8 cellular contexts compared by ENCODE assay signal in genomic region chr6:138428943-138429616, GRCh38. TPM values are rescaled to one million over a fixed set of nuclear protein-coding genes. Genes with fewer than 3 reads are reported as not detected.
DNase-seq lines count a peak whose midpoint lies in the region; ATAC-seq and TF ChIP-seq lines count a peak whose summit lies in the region.

No MANE protein-coding gene starts in this region.

- no peaks in the 10 kb centered on the region for H3K27me3 Mint-ChIP-seq in neural progenitor cell (ENCODE audit: insufficient read depth, low read depth)

- H3K4me1 ChIP-seq in neural progenitor cell, result no peaks in the 10 kb centered on the region

- H3K4me1 Mint-ChIP-seq in neural progenitor cell, result peaks cover 10% of the 10 kb centered on the region

- no peaks in the 10 kb centered on the region for H3K36me3 ChIP-seq in neural progenitor cell

- no peak overlapping the region for H3K4me2 ChIP-seq in neural progenitor cell

- peak; percentile 57 for TF ChIP-seq CTCF in LNCaP clone FGC (IDR thresholded peaks at IDR 0.05; ENCODE audit: control insufficient read depth, extremely low read depth, insufficient read depth)
- TF ChIP-seq CTCF in fibroblast of mammary gland (conservative IDR thresholded peaks at IDR 0.05; ENCODE audit: control insufficient read depth, insufficient read depth, low read depth, low read length), result peak; percentile 66
- TF ChIP-seq CTCF in neural progenitor cell (IDR thresholded peaks at IDR 0.05), result peak; percentile 76

- no peaks in the 10 kb centered on the region for H3F3A ChIP-seq in neural progenitor cell (ENCODE audit: low read depth)

- no peaks in the 10 kb centered on the region for H3K9me3 ChIP-seq in neural progenitor cell (ENCODE audit: low read depth)

- H3K79me2 ChIP-seq in neural progenitor cell (ENCODE audit: low read depth), result no peaks in the 10 kb centered on the region

- H3K9me3 Mint-ChIP-seq in neural progenitor cell, result no peaks in the 10 kb centered on the region

- ATAC-seq in SK-N-SH treated with all-trans-retinoic acid at 6 μM for 48 hours, result peak; percentile 75
- no peak for ATAC-seq in GM19395 (IDR thresholded peaks at IDR 0.05; ENCODE audit: unreplicated experiment)

- intact Hi-C loops in posterior vena cava (cut with DNase I), result loop anchor here in 1 of 2 donors (10.0 kb wide), 1 partner anchor 336 kb away; no protein-coding TSS in a partner anchor

- no peak overlapping the region for H3K4me3 Mint-ChIP-seq in neural progenitor cell

- peak overlapping the region; percentile 74 for H3K27ac Mint-ChIP-seq in neural progenitor cell

- H3K9ac ChIP-seq in neural progenitor cell, result no peak overlapping the region

- DNase-seq in GM04504 (ENCODE audit: low read depth), result peak; percentile 26
- DNase-seq in LNCaP clone FGC (ENCODE audit: low read depth), result peak; percentile 35
- peak; percentile 72 for DNase-seq in fibroblast of mammary gland (ENCODE audit: low read depth)
- peak; percentile 64 for DNase-seq in neural progenitor cell (ENCODE audit: low spot score)
- no peak for DNase-seq in posterior vena cava (ENCODE audit: low spot score)
- no peak for DNase-seq in GF-D8 (lab: John Stamatoyannopoulos, UW)

- H3K4me3 ChIP-seq in LNCaP clone FGC (ENCODE audit: low read depth, low read length), result no peak overlapping the region
- no peak overlapping the region for H3K4me3 ChIP-seq in fibroblast of mammary gland (ENCODE audit: control insufficient read depth, low read depth, low read length)
- H3K4me3 ChIP-seq in neural progenitor cell, result no peak overlapping the region

- H3K36me3 Mint-ChIP-seq in neural progenitor cell, result peaks cover 27% of the 10 kb centered on the region

- no peak overlapping the region for H3K27ac ChIP-seq in neural progenitor cell

- no peaks in the 10 kb centered on the region for H4K20me1 ChIP-seq in neural progenitor cell (ENCODE audit: low read depth)

- no peak overlapping the region for H2AFZ ChIP-seq in neural progenitor cell (replicated peaks)

- no peaks in the 10 kb centered on the region for H3K27me3 ChIP-seq in neural progenitor cell

TF ChIP-seq in SK-N-SH treated with all-trans-retinoic acid at 6 μM for 48 hours, 23 proteins besides CTCF, POLR2A, EP300 and RAD21:
- TF ChIP-seq POU6F1 (CRISPR knock-in tag; IDR thresholded peaks at IDR 0.05; ENCODE audit: borderline replicate concordance, low read depth) (no peak), PATZ1 (CRISPR knock-in tag; IDR thresholded peaks at IDR 0.05; ENCODE audit: borderline replicate concordance) (no peak), ISL1 (CRISPR knock-in tag; IDR thresholded peaks at IDR 0.05) (no peak), ZNF70 (CRISPR knock-in tag; IDR thresholded peaks at IDR 0.05) (no peak), CREB5 (CRISPR knock-in tag; IDR thresholded peaks at IDR 0.05; ENCODE audit: low read depth) (no peak), OSR1 (CRISPR knock-in tag; IDR thresholded peaks at IDR 0.05) (no peak), RARB (CRISPR knock-in tag; IDR thresholded peaks at IDR 0.05) (no peak), ZC3H10 (CRISPR knock-in tag; IDR thresholded peaks at IDR 0.05) (no peak), ZFP30 (CRISPR knock-in tag; IDR thresholded peaks at IDR 0.05) (no peak), TCF4 (CRISPR knock-in tag; IDR thresholded peaks at IDR 0.05; ENCODE audit: borderline replicate concordance) (no peak)

RNA-seq across cellular contexts. Expression of gene HEBP2, which starts 25.1 kb away (rescaled TPM):
- total RNA-seq in neural progenitor cell (ENCODE audit: low replicate concordance) (11.9 and 15.1 TPM in 2 replicates), posterior vena cava (10 to 100 TPM; 61.0 to 78.9 TPM)

RNA-seq across cellular contexts. Expression of gene SMIM28, which starts 51.4 kb away (rescaled TPM):
- total RNA-seq in neural progenitor cell (ENCODE audit: low replicate concordance) (not detected in 2 replicates), posterior vena cava (not detected)

Comparison
In these comparisons a context has a peak if more than half of its experiments do, and no peak if none do; other contexts are left out.
1. DNase-seq: peak in GM04504 (single experiment), LNCaP clone FGC (single experiment), fibroblast of mammary gland (single experiment) and neural progenitor cell (single experiment); none in posterior vena cava (single experiment) and GF-D8 (single experiment).
2. Peak in every context shown above with its lines, with median percentiles within 50 percentile points of each other: CTCF ChIP-seq.